8 cellular contexts compared by ENCODE assay signal in the genomic region with DNA sequence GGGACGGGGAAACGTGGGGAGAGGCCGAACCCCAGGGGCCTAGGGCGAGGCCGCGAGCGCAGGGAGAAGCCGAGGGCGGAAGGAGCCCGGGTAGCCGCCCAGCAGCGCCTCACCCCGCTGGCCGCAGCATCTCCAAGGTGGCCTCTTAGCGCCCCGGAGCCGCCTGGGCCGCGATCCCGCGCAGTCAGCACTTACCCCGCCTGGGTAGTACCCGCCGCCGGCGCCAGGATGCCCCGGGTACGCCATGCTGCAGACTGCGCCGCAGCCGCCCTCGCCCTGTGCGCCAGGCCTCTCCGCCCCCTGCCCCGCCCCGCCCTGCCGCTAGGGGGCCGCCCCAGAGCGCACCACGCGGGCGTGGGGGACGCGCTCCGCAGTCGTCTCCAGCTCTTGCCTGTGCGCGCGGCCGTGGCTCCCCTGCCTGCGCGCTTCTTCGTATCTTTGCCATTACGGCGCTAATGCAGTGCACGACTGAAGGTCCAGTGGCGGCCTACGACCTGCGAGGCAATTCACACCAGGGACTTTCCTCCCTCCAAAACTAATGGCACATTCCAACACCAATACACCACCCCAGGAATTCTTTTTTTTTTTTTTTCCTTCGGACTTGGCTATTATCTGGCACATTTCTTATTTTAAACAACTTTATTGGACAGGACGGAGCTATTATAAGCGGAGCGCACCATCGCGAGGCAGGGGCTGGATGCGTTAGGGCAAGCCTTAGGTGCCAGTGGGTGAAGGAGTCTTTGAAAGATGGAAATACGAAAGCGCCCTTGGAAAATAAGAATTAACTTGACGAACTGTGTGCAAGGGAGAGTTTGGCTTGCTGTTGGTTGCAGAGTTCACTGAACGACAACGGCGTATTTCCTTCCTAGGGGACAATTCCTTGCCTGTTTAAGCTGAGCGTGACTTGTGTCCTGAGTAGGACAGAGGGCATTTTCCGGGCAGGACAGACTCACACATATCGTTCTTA. TPM values are rescaled to one million over a fixed set of nuclear protein-coding genes. Genes with fewer than 3 reads are reported as not detected.
DNase-seq lines count a peak whose midpoint lies in the region; ATAC-seq, FAIRE-seq and TF ChIP-seq lines count a peak whose summit lies in the region.

TSS of gene SRI (minus strand) at position 258 of the 967 bp plus-strand sequence. CDS start at position 246, 12 bp downstream.

- H3K36me3 ChIP-seq in adrenal gland (replicated peaks in 1 of 2) (peaks cover 0 to 19% of the 10 kb centered on the region in 2 donors), psoas muscle (ENCODE audit: insufficient read depth in 1 of 2, low read depth in 1 of 2) (peaks cover 0 to 28% of the 10 kb centered on the region in 2 donors), urinary bladder (ENCODE audit: insufficient read depth) (peaks cover 2% of the 10 kb centered on the region)

- TF ChIP-seq POLR2A in GM12892 (IDR thresholded peaks at IDR 0.05; ENCODE audit: low read depth, low read length), result peak; percentile 88
- TF ChIP-seq POLR2A in adrenal gland (IDR thresholded peaks at IDR 0.05), result peak; percentile 28 to 81

- TF ChIP-seq CTCF in adrenal gland (IDR thresholded peaks at IDR 0.05), result peak; percentile 64 to 95 (median 89)
- peak; percentile 94 for TF ChIP-seq CTCF in psoas muscle (IDR thresholded peaks at IDR 0.05)

- ATAC-seq in HG02759 (IDR thresholded peaks at IDR 0.05; ENCODE audit: unreplicated experiment), result peak; percentile 70
- peak; percentile 98 to 99 for ATAC-seq in left cardiac atrium
- peak; percentile 99 for ATAC-seq in psoas muscle

- peaks cover 6 to 19% of the 10 kb centered on the region in 2 donors for H3K4me1 ChIP-seq in adrenal gland (replicated peaks in 1 of 2)
- peaks cover 14% of the 10 kb centered on the region for H3K4me1 ChIP-seq in psoas muscle
- H3K4me1 ChIP-seq in urinary bladder (ENCODE audit: insufficient read depth), result no peaks in the 10 kb centered on the region

- H3K27me3 ChIP-seq in adrenal gland (no peaks in the 10 kb centered on the region), psoas muscle (ENCODE audit: insufficient read depth in 3 of 3, low read length in 2 of 3) (no peaks in the 10 kb centered on the region)

- peak within 1 kb of the TSS; percentile 71 to 96 (median 88) for H3K27ac ChIP-seq in adrenal gland
- H3K27ac ChIP-seq in psoas muscle, result peak within 1 kb of the TSS; percentile 76
- H3K27ac ChIP-seq in urinary bladder (ENCODE audit: low read depth), result peak within 1 kb of the TSS; percentile 89

- H3K9me3 ChIP-seq in adrenal gland (replicated peaks in 1 of 3) (no peaks in the 10 kb centered on the region), psoas muscle (no peaks in the 10 kb centered on the region)

- FAIRE-seq in GM12892 (lab: Jason Lieb, UNC), result peak; percentile 94

- H3K4me3 ChIP-seq in adrenal gland (peak within 1 kb of the TSS; percentile 37 to 92 (median 71)), psoas muscle (peak within 1 kb of the TSS; percentile 99), urinary bladder (ENCODE audit: low read depth, low read length) (peak within 1 kb of the TSS; percentile 92)

- intact Hi-C loops in adrenal gland (cut with DNase I), result no loop called here
- intact Hi-C loops in left cardiac atrium (cut with DNase I), result no loop called here
- intact Hi-C loops in psoas muscle (cut with DNase I), result no loop called here

- DNase-seq in GM12892 (ENCODE audit: insufficient read length) (peak; percentile 65), NCI-H1105 treated with DMSO at 0.1 percent for 48 hours (lab: John Stamatoyannopoulos, UW) (peak; percentile 79), T-helper 1 cell (peak; percentile 83 to 91 (median 87)), adrenal gland (peak; percentile 86 to 90 (median 88)), left cardiac atrium (peak; percentile 90), psoas muscle (peak; percentile 89 to 93)

- 0 to 1% (median 0%) methylated on average over 28 to 75 of the region's 75 CpGs for WGBS in adrenal gland, 4 donors
- WGBS in psoas muscle, 3 donors, result 0% methylated on average over 56 to 75 of the region's 75 CpGs
- under 1% methylated on average over 75 of the region's 75 CpGs for WGBS in urinary bladder

RNA-seq across cellular contexts. Expression of gene SRI, which starts in this region (rescaled TPM):
- 239 TPM for polyA plus RNA-seq in GM12892 (2012; ENCODE audit: missing spikeins)
- 100 to 1,000 TPM in 4 of 8 donors, 10 to 100 TPM in 4; 37.7 to 163 (median 101) TPM for total RNA-seq in adrenal gland
- 100 to 1,000 TPM in 1 of 3 donors, 10 to 100 TPM in 2; 47.5 to 158 (median 50.0) TPM for polyA plus RNA-seq in adrenal gland
- total RNA-seq in left cardiac atrium, result 10 to 100 TPM; 81.7 to 83.9 TPM
- 10 to 100 TPM; 32.2 to 46.7 (median 39.1) TPM for total RNA-seq in psoas muscle
- 10 to 100 TPM; 24.4 to 40.0 (median 24.7) TPM for polyA plus RNA-seq in psoas muscle
- 92.9 TPM for total RNA-seq in urinary bladder
- polyA plus RNA-seq in urinary bladder, result 88.1 TPM

Comparison
In these comparisons a context has a peak if more than half of its experiments do, and no peak if none do; other contexts are left out.
1. Peak in every context shown above with its lines: DNase-seq, ATAC-seq, H3K4me3 ChIP-seq and H3K27ac ChIP-seq.